In genomic region chr2:147600646-147601045, GRCh38 we compare ENCODE assay signal across 17 cellular contexts.
"Had no signal": no experiment of that assay in that cellular context is flagged by ENCODE, and none has a peak within 500 bp of the region (broad histone marks: within the 10 kb centered on the region; RNA-seq: fewer than 3 reads in every experiment).

No MANE protein-coding gene starts in this region.

- H3K27me3 Mint-ChIP-seq: stimulated activated naive CD8-positive, alpha-beta T cell treated with anti-CD3 and anti-CD28 coated beads, Interleukin-15, Interleukin-2, amounts not matched to agents 100 ng/mL and 50 ng/mL, for 24 hours had no signal

- H3K4me1 Mint-ChIP-seq: naive thymus-derived CD8-positive, alpha-beta T cell; stimulated activated memory B cell treated with anti-CD40 and anti-IgM and Interleukin-4, amounts not matched to agents 10 μg/mL and 1 μg/mL and 100 μg/mL, for 72 hours had no signal

- H3K9me3 ChIP-seq: mucosa of descending colon, spleen, testis, tibial nerve, upper lobe of right lung, vagina had no signal

- H3K27ac Mint-ChIP-seq: naive thymus-derived CD8-positive, alpha-beta T cell; stimulated activated memory B cell treated with anti-CD40 and anti-IgM and Interleukin-4, amounts not matched to agents 10 μg/mL and 1 μg/mL and 100 μg/mL, for 72 hours; stimulated activated naive CD8-positive, alpha-beta T cell treated with anti-CD3 and anti-CD28 coated beads, Interleukin-15, Interleukin-2, amounts not matched to agents 100 ng/mL and 50 ng/mL, for 24 hours had no signal

- DNase-seq: dermis blood vessel endothelial cell; erythroblast; foreskin keratinocyte; mammary epithelial cell; mucosa of descending colon; naive thymus-derived CD8-positive, alpha-beta T cell; posterior cingulate gyrus; spleen; stimulated activated CD4-positive, alpha-beta T cell treated with anti-CD3 and anti-CD28 coated beads, Interleukin-15, amount 100 ng/mL, for 24 hours; stimulated activated CD4-positive, alpha-beta T cell treated with anti-CD3 and anti-CD28 coated beads, Interleukin-1b, Interleukin-23, amount 100 ng/mL, for 48 hours; stimulated activated CD4-positive, alpha-beta T cell treated with anti-CD3 and anti-CD28 coated beads, Interleukin-4, amount 100 ng/mL, for 24 hours; testis; upper lobe of right lung had no signal

- H3K36me3 Mint-ChIP-seq: naive thymus-derived CD8-positive, alpha-beta T cell; stimulated activated memory B cell treated with anti-CD40 and anti-IgM and Interleukin-4, amounts not matched to agents 10 μg/mL and 1 μg/mL and 100 μg/mL, for 72 hours had no signal

- H3K36me3 ChIP-seq: spleen, tibial nerve, upper lobe of right lung, vagina had no signal

- H3K4me3 ChIP-seq: mucosa of descending colon, spleen, testis, tibial nerve, upper lobe of right lung, vagina had no signal

- H3K27ac ChIP-seq: foreskin keratinocyte, spleen, testis, tibial nerve, upper lobe of right lung, vagina had no signal

- H3K27me3 ChIP-seq: foreskin keratinocyte, spleen, testis, tibial nerve, upper lobe of right lung, vagina had no signal

- H3K4me1 ChIP-seq: foreskin keratinocyte, spleen, testis, upper lobe of right lung, vagina had no signal

- H3K4me3 Mint-ChIP-seq: naive thymus-derived CD8-positive, alpha-beta T cell; stimulated activated memory B cell treated with anti-CD40 and anti-IgM and Interleukin-4, amounts not matched to agents 10 μg/mL and 1 μg/mL and 100 μg/mL, for 72 hours; stimulated activated naive CD8-positive, alpha-beta T cell treated with anti-CD3 and anti-CD28 coated beads, Interleukin-15, Interleukin-2, amounts not matched to agents 100 ng/mL and 50 ng/mL, for 24 hours had no signal
